18 cellular contexts compared by ENCODE assay signal in genomic region chr5:10874561-10874960, GRCh38.
DNase-seq lines count a peak whose midpoint lies in the region; ATAC-seq and TF ChIP-seq lines count a peak whose summit lies in the region.
"Had no signal": no experiment of that assay in that cellular context is flagged by ENCODE, and none has a peak within 500 bp of the region (broad histone marks: within the 10 kb centered on the region; RNA-seq: fewer than 3 reads in every experiment).

No MANE protein-coding gene starts in this region.

- CTCF ChIA-PET in PC-3 (lab: Charles Lee), result no interaction called here

- peak overlapping the region; percentile 63; the same call in 1 of the 2 replicates for H3K27ac ChIP-seq in PC-3 (ENCODE audit: low read length)
- peak overlapping the region; percentile 5 for H3K27ac ChIP-seq in mesendoderm (ENCODE audit: low read depth, low read length)
- H3K27ac ChIP-seq: BLaER1 treated with 17β-estradiol and CSF1 and Interleukin-3, amounts not matched to agents 10 nM and 100 nM; HL-60 had no signal

- POLR2A ChIA-PET in PC-3 (lab: Charles Lee; ENCODE audit: unreplicated experiment), result no interaction called here

- no peaks in the 10 kb centered on the region for H3K9me3 ChIP-seq in PC-3 (ENCODE audit: low read length)
- H3K9me3 ChIP-seq: BLaER1 treated with 17β-estradiol and CSF1 and Interleukin-3, amounts not matched to agents 10 nM and 100 nM had no signal

- H3K4ac ChIP-seq in mesendoderm (ENCODE audit: low read depth, low read length), result no peak overlapping the region

- H3K18ac ChIP-seq in mesendoderm (ENCODE audit: low read length), result peak overlapping the region; percentile 54

- no peak overlapping the region for H2BK5ac ChIP-seq in mesendoderm (ENCODE audit: low read length)

- DNase-seq in NCI-H2171 (lab: John Stamatoyannopoulos, UW) (peak; percentile 40), PC-3 (no peak), mesendoderm (no peak), G401 (ENCODE audit: low spot score) (no peak), NK-92 (lab: John Stamatoyannopoulos, UW; ENCODE audit: unreplicated experiment) (no peak), islet precursor cell (no peak)
- no peak for DNase-seq in effector CD4-positive, alpha-beta T cell
- DNase-seq: CD8-positive, alpha-beta memory T cell; COR-L47; DMS 273 treated with DMSO at 0.1 percent for 48 hours; DMS53; DND-41; GDM1; HCEC 1CT had no signal

- H4K20me1 ChIP-seq in PC-3 (ENCODE audit: low read length), result no peaks in the 10 kb centered on the region
- H4K20me1 ChIP-seq: BLaER1 treated with 17β-estradiol and CSF1 and Interleukin-3, amounts not matched to agents 10 nM and 100 nM had no signal

- H3K4me3 ChIP-seq in PC-3 (ENCODE audit: low read length) (no peak overlapping the region), mesendoderm (ENCODE audit: low read length) (no peak overlapping the region)
- H3K4me3 ChIP-seq: BLaER1 treated with 17β-estradiol and CSF1 and Interleukin-3, amounts not matched to agents 10 nM and 100 nM; K562 had no signal

- in situ Hi-C loops in G401 (cut with HindIII; ENCODE audit: low sequenced_read_pairs), result no loop called here

- H3K27me3 ChIP-seq in PC-3 (ENCODE audit: low read length) (no peaks in the 10 kb centered on the region), mesendoderm (ENCODE audit: insufficient read depth, low read length, poor library complexity) (no peaks in the 10 kb centered on the region)
- H3K27me3 ChIP-seq: BLaER1 treated with 17β-estradiol and CSF1 and Interleukin-3, amounts not matched to agents 10 nM and 100 nM had no signal

- no peaks in the 10 kb centered on the region for H3K79me1 ChIP-seq in mesendoderm (ENCODE audit: low read length)

- H3K9ac ChIP-seq in PC-3 (ENCODE audit: low read length) (no peak overlapping the region), mesendoderm (ENCODE audit: low read length) (no peak overlapping the region)
- H3K9ac ChIP-seq: BLaER1 treated with 17β-estradiol and CSF1 and Interleukin-3, amounts not matched to agents 10 nM and 100 nM had no signal

- H3K4me1 ChIP-seq in PC-3 (ENCODE audit: insufficient read depth, low read length) (peaks cover 30% of the 10 kb centered on the region), mesendoderm (ENCODE audit: control insufficient read depth, low read depth, low read length) (peaks cover 11% of the 10 kb centered on the region)

- intact Hi-C loops in PC-3 (cut with micrococcal nuclease), result no loop called here

- H3K4me2 ChIP-seq in PC-3 (ENCODE audit: low read length) (peak overlapping the region; percentile 84; the same call in 1 of the 2 replicates), mesendoderm (ENCODE audit: low read length) (no peak overlapping the region)

- H2AK5ac ChIP-seq in mesendoderm (ENCODE audit: low read length), result no peak overlapping the region

- TF ChIP-seq CTCF in PC-3 (conservative IDR thresholded peaks at IDR 0.05; ENCODE audit: low read depth, low read length), result no peak

- no peak overlapping the region for H2BK15ac ChIP-seq in mesendoderm (replicated peaks; ENCODE audit: low read depth)

- no peak overlapping the region for H4K8ac ChIP-seq in mesendoderm (ENCODE audit: low read depth, low read length)

- WGBS in mesendoderm (ENCODE audit: extremely low coverage, insufficient coverage, low lambda C conversion rate), result no CpG with 5 or more reads among the region's 6 CpGs

- no peak overlapping the region for H2AFZ ChIP-seq in PC-3 (ENCODE audit: low read length)

- H3K36me3 ChIP-seq in PC-3 (ENCODE audit: low read depth, low read length) (no peaks in the 10 kb centered on the region), mesendoderm (ENCODE audit: control insufficient read depth, insufficient read depth, low read length) (no peaks in the 10 kb centered on the region)
- H3K36me3 ChIP-seq: BLaER1 treated with 17β-estradiol and CSF1 and Interleukin-3, amounts not matched to agents 10 nM and 100 nM had no signal

- H3K79me2 ChIP-seq in PC-3 (ENCODE audit: low read length) (no peaks in the 10 kb centered on the region), mesendoderm (ENCODE audit: control insufficient read depth, insufficient read depth, low read length) (no peaks in the 10 kb centered on the region)

- H2BK120ac ChIP-seq in mesendoderm (ENCODE audit: low read depth, low read length), result no peak overlapping the region

- peak overlapping the region; percentile 17 for H3K56ac ChIP-seq in mesendoderm (ENCODE audit: low read length)

- H3K23ac ChIP-seq in mesendoderm (ENCODE audit: low read length), result no peak overlapping the region

- no peaks in the 10 kb centered on the region for H3K9me2 ChIP-seq in PC-3 (replicated peaks; ENCODE audit: low read length)

- no peaks in the 10 kb centered on the region for H3F3A ChIP-seq in PC-3 (ENCODE audit: low read length, unreplicated experiment)

- no peak for ATAC-seq in PC-3
- peak; percentile 55 for ATAC-seq in SK-N-SH treated with all-trans-retinoic acid at 6 μM for 48 hours
- ATAC-seq: K562 had no signal

- H4K5ac ChIP-seq in mesendoderm (ENCODE audit: low read length), result no peak overlapping the region

- no TSS peak for BruUV-seq in PC-3 (replicated peaks; lab: Mats Ljungman, UMichigan)

TF ChIP-seq in SK-N-SH treated with all-trans-retinoic acid at 6 μM for 48 hours, 23 proteins besides CTCF, POLR2A, EP300 and RAD21:
- TF ChIP-seq ZC3H10 (CRISPR knock-in tag; IDR thresholded peaks at IDR 0.05) (no peak), ISL1 (CRISPR knock-in tag; IDR thresholded peaks at IDR 0.05) (peak; percentile 56)
